Comparison of ENCODE assay signal across 8 cellular contexts in the genomic region with DNA sequence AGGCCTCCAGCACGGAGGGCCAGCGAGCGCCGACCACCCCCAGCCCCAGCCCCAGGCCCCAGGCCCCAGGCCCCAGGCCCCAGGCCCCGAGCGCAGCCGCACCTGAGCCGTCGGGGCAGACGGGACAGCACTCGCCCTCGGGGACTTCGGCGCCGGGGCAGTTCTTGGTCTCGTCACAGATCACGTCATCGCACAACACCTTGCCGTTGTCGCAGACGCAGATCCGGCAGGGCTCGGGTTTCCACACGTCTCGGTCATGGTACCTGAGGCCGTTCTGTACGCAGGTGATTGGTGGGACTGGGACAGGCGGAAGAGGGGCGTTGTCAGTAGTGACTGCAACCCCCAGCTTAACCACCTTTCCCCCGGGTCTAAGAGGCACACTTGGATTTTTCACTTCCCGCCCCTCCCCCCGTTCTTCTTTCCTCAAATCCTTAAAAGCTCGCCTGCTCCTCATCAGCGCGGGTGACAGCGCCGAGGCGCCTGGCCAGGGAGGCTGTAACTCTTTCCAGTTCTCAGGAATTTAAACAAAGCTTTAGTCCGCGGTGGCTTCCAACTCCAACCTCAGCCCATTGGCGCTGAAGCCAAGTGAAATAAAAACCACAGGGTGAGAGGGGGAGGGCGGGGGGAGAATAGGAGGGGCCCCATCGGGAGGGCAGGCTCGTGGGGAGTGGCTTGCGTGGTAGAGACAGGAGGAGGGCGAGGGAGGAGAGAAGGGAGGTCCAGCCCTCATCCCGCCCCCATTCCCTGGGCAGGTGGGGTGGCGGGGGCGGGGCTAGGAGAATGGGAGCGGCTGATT. TPM values are rescaled to one million over a fixed set of nuclear protein-coding genes. Genes with fewer than 3 reads are reported as not detected.
DNase-seq lines count a peak whose midpoint lies in the region; ATAC-seq lines count a peak whose summit lies in the region.

No MANE protein-coding gene starts in this region.

- no peak overlapping the region for H3K4me3 ChIP-seq in Karpas-422 (ENCODE audit: low read length)
- H3K4me3 ChIP-seq in SK-N-MC = peak overlapping the region; percentile 85

- H3K4me1 Mint-ChIP-seq in activated naive CD4-positive, alpha-beta T cell treated with anti-CD3 and anti-CD28 coated beads, Interleukin-2, amount 50 U/mL, for 24 hours = peaks cover 17% of the 10 kb centered on the region

- peak; percentile 39 for ATAC-seq in GM18868 (IDR thresholded peaks at IDR 0.05; ENCODE audit: unreplicated experiment)
- ATAC-seq in Right ventricle myocardium superior (ENCODE audit: poor library complexity) = peak; percentile 90

- H2AFZ ChIP-seq in Karpas-422 (ENCODE audit: low read length) = no peak overlapping the region

- H3K4me3 Mint-ChIP-seq in activated naive CD4-positive, alpha-beta T cell treated with anti-CD3 and anti-CD28 coated beads, Interleukin-2, amount 50 U/mL, for 24 hours = peak overlapping the region; percentile 83

- no peaks in the 10 kb centered on the region for H3K9me3 Mint-ChIP-seq in activated naive CD4-positive, alpha-beta T cell treated with anti-CD3 and anti-CD28 coated beads, Interleukin-2, amount 50 U/mL, for 24 hours

- H3K36me3 Mint-ChIP-seq in activated naive CD4-positive, alpha-beta T cell treated with anti-CD3 and anti-CD28 coated beads, Interleukin-2, amount 50 U/mL, for 24 hours = no peaks in the 10 kb centered on the region

- H3K27ac ChIP-seq in Karpas-422 (ENCODE audit: low read length) = no peak overlapping the region
- no peak overlapping the region for H3K27ac ChIP-seq in SK-N-MC

- no peaks in the 10 kb centered on the region for H3K9me2 ChIP-seq in Karpas-422 (replicated peaks; ENCODE audit: insufficient read depth, low read length)

- no peaks in the 10 kb centered on the region for H3K9me3 ChIP-seq in Karpas-422 (ENCODE audit: low read length)
- no peaks in the 10 kb centered on the region for H3K9me3 ChIP-seq in SK-N-MC (ENCODE audit: low read depth, low read length)

- H3K27ac Mint-ChIP-seq in activated naive CD4-positive, alpha-beta T cell treated with anti-CD3 and anti-CD28 coated beads, Interleukin-2, amount 50 U/mL, for 24 hours = no peak overlapping the region

- H3K9ac ChIP-seq in Karpas-422 (ENCODE audit: low read length) = no peak overlapping the region
- no peak overlapping the region for H3K9ac ChIP-seq in SK-N-MC (ENCODE audit: insufficient read length)

- H3K4me2 ChIP-seq in Karpas-422 (ENCODE audit: low read depth, low read length, poor library complexity, severe bottlenecking) = peak overlapping the region; percentile 62

- peaks cover 9% of the 10 kb centered on the region; the same call in 1 of the 2 replicates for H3K4me1 ChIP-seq in Karpas-422 (ENCODE audit: low read length)

- no peaks in the 10 kb centered on the region for H3K27me3 ChIP-seq in Karpas-422 (ENCODE audit: low read length)

- intact Hi-C loops in Right ventricle myocardium superior (cut with DNase I) = loop anchor here (2.0 kb wide), 1 partner anchor 97 kb away; no protein-coding TSS in a partner anchor

- H4K20me1 ChIP-seq in Karpas-422 (ENCODE audit: insufficient read depth, low read depth, low read length) = no peaks in the 10 kb centered on the region

- H3K36me3 ChIP-seq in Karpas-422 (ENCODE audit: insufficient read depth, low read length) (no peaks in the 10 kb centered on the region), SK-N-MC (ENCODE audit: insufficient read depth, low read length) (peaks cover 3% of the 10 kb centered on the region; the same call in 1 of the 2 replicates)

- DNase-seq in A172 (ENCODE audit: low spot score) (peak; percentile 96), Karpas-422 (peak; percentile 84), SK-N-MC (ENCODE audit: low read depth, low spot score) (no peak), Right ventricle myocardium superior (peak; percentile 93), pons (ENCODE audit: low spot score) (peak; percentile 24), ureter (ENCODE audit: low spot score) (peak; percentile 95)

- peaks cover 30% of the 10 kb centered on the region for H3K27me3 Mint-ChIP-seq in activated naive CD4-positive, alpha-beta T cell treated with anti-CD3 and anti-CD28 coated beads, Interleukin-2, amount 50 U/mL, for 24 hours

- H3K79me2 ChIP-seq in Karpas-422 (ENCODE audit: low read length) = no peaks in the 10 kb centered on the region

RNA-seq across cellular contexts. Expression of a gene that starts 1.6 kb away (rescaled TPM):
- total RNA-seq in A172 (2014; rRNA removed; shearing (Covaris generic)) = 6.2 and 15.7 TPM in 2 replicates
- not detected in 2 replicates for total RNA-seq in Karpas-422 (2014; rRNA removed; shearing (Covaris generic); ENCODE audit: low replicate concordance)
- 28.1 TPM for total RNA-seq in Right ventricle myocardium superior
- total RNA-seq in ureter = 331 TPM

RNA-seq across cellular contexts. Expression of a gene that starts 34.0 kb away (rescaled TPM):
- 0.22 and 9.3 TPM in 2 replicates for total RNA-seq in A172 (2014; rRNA removed; shearing (Covaris generic))
- not detected in 2 replicates for total RNA-seq in Karpas-422 (2014; rRNA removed; shearing (Covaris generic); ENCODE audit: low replicate concordance)
- total RNA-seq in Right ventricle myocardium superior (135 TPM), ureter (16.9 TPM)

RNA-seq across cellular contexts. Expression of a gene that starts 49.4 kb away (rescaled TPM):
- total RNA-seq in A172 (2014; rRNA removed; shearing (Covaris generic)) = 19.1 and 35.5 TPM in 2 replicates
- 41.0 and 106 TPM in 2 replicates for total RNA-seq in Karpas-422 (2014; rRNA removed; shearing (Covaris generic); ENCODE audit: low replicate concordance)
- 35.4 TPM for total RNA-seq in Right ventricle myocardium superior
- total RNA-seq in ureter = 38.4 TPM
